17 cellular contexts compared by ENCODE assay signal in the genomic region with DNA sequence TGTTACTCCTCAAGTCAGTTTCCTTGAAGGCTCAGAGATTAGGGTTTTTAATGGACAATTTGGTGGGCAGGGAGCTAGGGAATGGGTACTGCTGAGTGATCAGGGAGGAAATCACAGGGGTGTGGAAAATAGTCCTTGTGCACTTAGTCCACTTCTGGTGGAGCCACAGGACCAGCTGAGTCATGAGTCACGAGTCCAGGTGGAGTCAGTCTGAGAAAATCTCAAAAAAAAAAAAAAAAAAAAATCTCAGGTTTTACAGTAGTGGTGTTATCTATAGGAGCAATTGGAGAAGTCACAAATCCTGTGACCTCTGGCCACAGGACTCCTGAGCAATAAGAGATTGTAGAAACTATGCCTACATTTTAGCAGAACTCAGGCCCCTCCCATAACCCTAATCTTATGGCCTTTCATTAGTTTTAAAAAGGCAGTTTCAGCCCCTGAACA. TPM values are rescaled to one million over a fixed set of nuclear protein-coding genes. Genes with fewer than 3 reads are reported as not detected.
DNase-seq lines count a peak whose midpoint lies in the region; ATAC-seq, FAIRE-seq and TF ChIP-seq lines count a peak whose summit lies in the region.
"Had no signal": no experiment of that assay in that cellular context is flagged by ENCODE, and none has a peak within 500 bp of the region (broad histone marks: within the 10 kb centered on the region; RNA-seq: fewer than 3 reads in every experiment).

No MANE protein-coding gene starts in this region.

- H3K4me1 Mint-ChIP-seq in MCF 10A (ENCODE audit: insufficient read depth, unreplicated experiment) = peaks cover 10% of the 10 kb centered on the region
- H3K4me1 Mint-ChIP-seq in activated B cell treated with CpG ODN at 0.5 μM for 24 hours = peaks cover 33% of the 10 kb centered on the region
- H3K4me1 Mint-ChIP-seq in activated naive CD4-positive, alpha-beta T cell treated with anti-CD3 and anti-CD28 coated beads, Interleukin-2, amount 10 ng/mL, durations not matched to agents 7 days and 5 days = peaks cover 23% of the 10 kb centered on the region

- no peak for FAIRE-seq in keratinocyte (lab: Jason Lieb, UNC)

- H3K27ac Mint-ChIP-seq in MCF 10A (ENCODE audit: low read depth, unreplicated experiment) (no peak overlapping the region), activated B cell treated with CpG ODN at 0.5 μM for 24 hours (peak overlapping the region; percentile 53)
- no peak overlapping the region for H3K27ac Mint-ChIP-seq in activated naive CD4-positive, alpha-beta T cell treated with anti-CD3 and anti-CD28 coated beads, Interleukin-2, amount 10 ng/mL, durations not matched to agents 7 days and 5 days
- H3K27ac Mint-ChIP-seq: activated CD8-positive, alpha-beta T cell treated with anti-CD3 and anti-CD28 coated beads, Interleukin-2, amount 10 ng/mL, durations not matched to agents 7 days and 5 days; activated naive CD8-positive, alpha-beta T cell treated with anti-CD3 and anti-CD28 coated beads for 36 hours had no signal

- CTCF ChIA-PET in MCF 10A (lab: Yijun Ruan, JAX) = interaction anchor here (0.7 to 1.9 kb wide), 2 partner anchors 13 to 882 kb away, joined by 4 read pairs; no protein-coding TSS in a partner anchor
- CTCF ChIA-PET in activated B cell treated with CpG ODN at 0.5 μM for 24 hours (lab: Charles Lee) = no interaction called here
- CTCF ChIA-PET in activated naive CD4-positive, alpha-beta T cell treated with anti-CD3 and anti-CD28 coated beads, Interleukin-2, amount 10 ng/mL, durations not matched to agents 7 days and 5 days (lab: Charles Lee) = no interaction called here

- no peaks in the 10 kb centered on the region for H3K36me3 ChIP-seq in breast epithelium
- no peaks in the 10 kb centered on the region for H3K36me3 ChIP-seq in keratinocyte (ENCODE audit: control insufficient read depth in 2 of 2, extremely low read depth in 1 of 2, insufficient read depth in 2 of 2, low read length in 2 of 2)
- H3K36me3 ChIP-seq: spleen had no signal

- H3K27ac ChIP-seq in breast epithelium (no peak overlapping the region), keratinocyte (ENCODE audit: control insufficient read depth, insufficient read depth, low read length) (peak overlapping the region; percentile 68)
- H3K27ac ChIP-seq: dorsolateral prefrontal cortex, spleen had no signal

- no peak overlapping the region for H2AFZ ChIP-seq in keratinocyte (ENCODE audit: control insufficient read depth, low read length)

- DNase-seq in MCF 10A (ENCODE audit: unreplicated experiment) (peak; percentile 44), breast epithelium (ENCODE audit: low spot score in 2 of 2) (no peak), activated B cell treated with CpG ODN at 0.5 μM for 24 hours (no peak), keratinocyte (ENCODE audit: low read depth, low spot score) (no peak), germinal center (ENCODE audit: low spot score) (no peak), NOMO-1 treated with DMSO at 0.1 percent for 48 hours (lab: John Stamatoyannopoulos, UW; ENCODE audit: unreplicated experiment) (no peak)
- DNase-seq in activated naive CD4-positive, alpha-beta T cell treated with anti-CD3 and anti-CD28 coated beads, Interleukin-2, amount 10 ng/mL, durations not matched to agents 7 days and 5 days = no peak
- DNase-seq: 8988T; activated CD8-positive, alpha-beta T cell treated with anti-CD3 and anti-CD28 coated beads, Interleukin-2, amount 10 ng/mL, durations not matched to agents 7 days and 5 days; activated naive CD8-positive, alpha-beta T cell treated with anti-CD3 and anti-CD28 coated beads for 36 hours; dorsolateral prefrontal cortex; naive B cell; NCI-H345; spleen; stimulated activated CD8-positive, alpha-beta memory T cell treated with anti-CD3 and anti-CD28 coated beads, Interleukin-4, amount 100 ng/mL, for 48 hours had no signal

- H3K36me3 Mint-ChIP-seq in MCF 10A (ENCODE audit: insufficient read depth, unreplicated experiment) (no peaks in the 10 kb centered on the region), activated B cell treated with CpG ODN at 0.5 μM for 24 hours (ENCODE audit: low read depth) (no peaks in the 10 kb centered on the region)
- peaks cover 3% of the 10 kb centered on the region for H3K36me3 Mint-ChIP-seq in activated naive CD4-positive, alpha-beta T cell treated with anti-CD3 and anti-CD28 coated beads, Interleukin-2, amount 10 ng/mL, durations not matched to agents 7 days and 5 days
- H3K36me3 Mint-ChIP-seq: activated naive CD8-positive, alpha-beta T cell treated with anti-CD3 and anti-CD28 coated beads for 36 hours; naive B cell had no signal

- H3K4me2 ChIP-seq in keratinocyte (ENCODE audit: control insufficient read depth, extremely low read depth, insufficient read depth, low read depth, low read length) = no peak overlapping the region

- H3K27me3 ChIP-seq in breast epithelium (no peaks in the 10 kb centered on the region), keratinocyte (ENCODE audit: control insufficient read depth, extremely low read depth, insufficient read depth, low read length) (no peaks in the 10 kb centered on the region)
- H3K27me3 ChIP-seq: dorsolateral prefrontal cortex, spleen had no signal

- H3K4me3 ChIP-seq in breast epithelium (no peak overlapping the region), keratinocyte (ENCODE audit: control insufficient read depth in 2 of 3, extremely low read depth in 1 of 3, insufficient read depth in 2 of 3, low read depth in 1 of 3, low read length in 3 of 3) (no peak overlapping the region)
- H3K4me3 ChIP-seq: dorsolateral prefrontal cortex, spleen had no signal

- TF ChIP-seq CTCF in MCF 10A (IDR thresholded peaks at IDR 0.05; ENCODE audit: unreplicated experiment) (no peak), breast epithelium (IDR thresholded peaks at IDR 0.05) (no peak), activated B cell treated with CpG ODN at 0.5 μM for 24 hours (IDR thresholded peaks at IDR 0.05) (no peak), keratinocyte (optimal IDR thresholded peaks at IDR 0.05 in 1 of 3, IDR thresholded peaks at IDR 0.05 in 1 of 3, conservative IDR thresholded peaks at IDR 0.05 in 1 of 3; ENCODE audit: extremely low read depth in 1 of 3, insufficient read depth in 2 of 3, low read length in 3 of 3) (no peak)

- TF ChIP-seq POLR2A in breast epithelium (IDR thresholded peaks at IDR 0.05) = no peak

- intact Hi-C loops in MCF 10A (cut with micrococcal nuclease) = no loop called here
- intact Hi-C loops in breast epithelium (cut with DNase I; ENCODE audit: low total_unique reads) = no loop called here
- intact Hi-C loops in activated B cell treated with CpG ODN at 0.5 μM for 24 hours (cut with micrococcal nuclease) = no loop called here

- no peaks in the 10 kb centered on the region for H3K79me2 ChIP-seq in keratinocyte (ENCODE audit: control insufficient read depth, insufficient read depth, low read length)

- BruUV-seq in MCF 10A (replicated peaks; lab: Mats Ljungman, UMichigan) = no TSS peak

- POLR2A ChIA-PET in MCF 10A (lab: Yijun Ruan, JAX) (interaction anchor here (1.2 kb wide), 1 partner anchor 24 kb away, joined by 4 read pairs; no protein-coding TSS in a partner anchor), activated B cell treated with CpG ODN at 0.5 μM for 24 hours (lab: Charles Lee) (interaction anchor here (0.6 to 1.7 kb wide), 7 partner anchors 25 to 98 kb away, joined by 3 to 7 read pairs (median 3); a partner anchor contains a TSS)

- H3K4me1 ChIP-seq in breast epithelium = no peaks in the 10 kb centered on the region
- H3K4me1 ChIP-seq in keratinocyte (ENCODE audit: control insufficient read depth, extremely low read depth, insufficient read depth, low read length) = peaks cover 2% of the 10 kb centered on the region

- no peaks in the 10 kb centered on the region for H3K9me3 ChIP-seq in breast epithelium
- no peaks in the 10 kb centered on the region for H3K9me3 ChIP-seq in keratinocyte (ENCODE audit: control insufficient read depth, low read depth, low read length)
- H3K9me3 ChIP-seq: spleen had no signal

- no peaks in the 10 kb centered on the region for H4K20me1 ChIP-seq in keratinocyte (ENCODE audit: control insufficient read depth, extremely low read depth, insufficient read depth, low read length)

- H3K4me3 Mint-ChIP-seq in MCF 10A (ENCODE audit: unreplicated experiment) (no peak overlapping the region), activated B cell treated with CpG ODN at 0.5 μM for 24 hours (no peak overlapping the region)
- H3K4me3 Mint-ChIP-seq in activated naive CD4-positive, alpha-beta T cell treated with anti-CD3 and anti-CD28 coated beads, Interleukin-2, amount 10 ng/mL, durations not matched to agents 7 days and 5 days = no peak overlapping the region
- H3K4me3 Mint-ChIP-seq: activated CD8-positive, alpha-beta T cell treated with anti-CD3 and anti-CD28 coated beads, Interleukin-2, amount 10 ng/mL, durations not matched to agents 7 days and 5 days; activated naive CD8-positive, alpha-beta T cell treated with anti-CD3 and anti-CD28 coated beads for 36 hours had no signal

- H3K9ac ChIP-seq in keratinocyte (ENCODE audit: control insufficient read depth, extremely low read depth, insufficient read depth, low read length) = no peak overlapping the region

- no peaks in the 10 kb centered on the region for H3K9me1 ChIP-seq in keratinocyte (ENCODE audit: control insufficient read depth, extremely low read depth, insufficient read depth, low read length)

- dilution Hi-C loops in keratinocyte (cut with MboI; ENCODE audit: extremely low pct_ligation_motif_present, low sequenced_read_pairs) = no loop called here

- peaks cover 7% of the 10 kb centered on the region for H3K9me3 Mint-ChIP-seq in MCF 10A (ENCODE audit: unreplicated experiment)
- H3K9me3 Mint-ChIP-seq in activated B cell treated with CpG ODN at 0.5 μM for 24 hours = peaks cover 3% of the 10 kb centered on the region
- peaks cover 6% of the 10 kb centered on the region for H3K9me3 Mint-ChIP-seq in activated naive CD4-positive, alpha-beta T cell treated with anti-CD3 and anti-CD28 coated beads, Interleukin-2, amount 10 ng/mL, durations not matched to agents 7 days and 5 days
- H3K9me3 Mint-ChIP-seq: activated naive CD8-positive, alpha-beta T cell treated with anti-CD3 and anti-CD28 coated beads for 36 hours; naive B cell had no signal

- H3K27me3 Mint-ChIP-seq in MCF 10A (ENCODE audit: insufficient read depth, unreplicated experiment) (no peaks in the 10 kb centered on the region), activated B cell treated with CpG ODN at 0.5 μM for 24 hours (no peaks in the 10 kb centered on the region)
- H3K27me3 Mint-ChIP-seq in activated naive CD4-positive, alpha-beta T cell treated with anti-CD3 and anti-CD28 coated beads, Interleukin-2, amount 10 ng/mL, durations not matched to agents 7 days and 5 days = no peaks in the 10 kb centered on the region
- H3K27me3 Mint-ChIP-seq: activated naive CD8-positive, alpha-beta T cell treated with anti-CD3 and anti-CD28 coated beads for 36 hours; naive B cell had no signal

- ATAC-seq in activated B cell treated with CpG ODN at 0.5 μM for 24 hours (ENCODE audit: low read depth) = no peak
- no peak for ATAC-seq in GM21717 (IDR thresholded peaks at IDR 0.05; ENCODE audit: unreplicated experiment)
- ATAC-seq: activated CD8-positive, alpha-beta T cell treated with anti-CD3 and anti-CD28 coated beads, Interleukin-2, amount 10 ng/mL, durations not matched to agents 7 days and 5 days; SK-N-SH treated with all-trans-retinoic acid at 6 μM for 48 hours had no signal

RNA-seq across cellular contexts. Expression of a gene that starts 28.2 kb away (rescaled TPM):
- total RNA-seq in MCF 10A (2022) (3.0 and 5.6 TPM in 2 replicates), breast epithelium (10 to 100 TPM; 10.9 to 23.7 (median 16.4) TPM), activated B cell treated with CpG ODN at 0.5 μM for 24 hours (13.7 and 15.5 TPM in 2 replicates)
- 7.3 to 11.3 TPM (median 8.1 TPM) in 3 replicates for polyA plus RNA-seq in keratinocyte
- polyA plus RNA-seq in keratinocyte (2011; ENCODE audit: low read depth) = 4.8 TPM
- 5.1 and 11.1 TPM in 2 replicates for polyA plus RNA-seq in keratinocyte (2011; cell fraction: cytosol; rRNA removed)
- 5.3 and 7.3 TPM in 2 replicates for polyA plus RNA-seq in keratinocyte (2011; cell fraction: nucleus; rRNA removed)
- polyA plus RNA-seq in keratinocyte (2012; ENCODE audit: low replicate concordance) = 5.8 and 9.0 TPM in 2 replicates
- polyA minus RNA-seq in keratinocyte = 2.3 to 8.4 TPM in 2 of 3 replicates, not detected in the other
- polyA minus RNA-seq in keratinocyte (2011; cell fraction: cytosol; rRNA and poly(A)+ RNA removed) = 9.8 TPM
- 0.95 and 1.9 TPM in 2 replicates for polyA minus RNA-seq in keratinocyte (2011; cell fraction: nucleus; rRNA and poly(A)+ RNA removed)
